In the genomic region with DNA sequence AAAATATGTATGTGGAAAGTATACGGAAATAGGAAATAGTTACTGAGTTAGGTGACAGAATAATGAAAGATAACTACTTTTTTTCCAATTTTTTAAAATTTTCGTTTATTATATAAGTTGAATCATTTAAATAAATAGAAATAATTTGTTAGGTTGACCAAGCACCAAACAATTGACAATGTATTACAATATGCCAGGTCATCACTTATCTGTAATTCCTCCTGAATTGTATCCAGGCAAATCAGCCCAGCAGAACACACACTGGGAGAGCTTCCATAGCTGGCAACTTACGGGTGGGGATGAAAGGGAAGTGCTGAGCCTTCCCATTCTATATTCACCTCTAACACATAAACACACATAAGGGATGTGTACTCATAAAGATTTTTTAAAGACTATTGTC, we compare ENCODE assay signal across 28 cellular contexts. TPM values are rescaled to one million over a fixed set of nuclear protein-coding genes. Genes with fewer than 3 reads are reported as not detected.
"Had no signal": no experiment of that assay in that cellular context is flagged by ENCODE, and none has a peak within 500 bp of the region (broad histone marks: within the 10 kb centered on the region; RNA-seq: fewer than 3 reads in every experiment).

No MANE protein-coding gene starts in this region.

- H3K9me3 ChIP-seq: ovary, psoas muscle, spleen, suprapubic skin, testis, tibial artery, transverse colon, upper lobe of right lung, uterus had no signal

- H2AFZ ChIP-seq: neural progenitor cell, parathyroid adenoma had no signal

- H3K9ac ChIP-seq: neural progenitor cell, parathyroid adenoma had no signal

- H3K36me3 ChIP-seq: neural progenitor cell, ovary, spleen, suprapubic skin, transverse colon, upper lobe of right lung, uterus had no signal

- H3K27me3 ChIP-seq: neural progenitor cell, ovary, spleen, suprapubic skin, testis, tibial artery, transverse colon, upper lobe of right lung, uterus had no signal

- H3K27ac ChIP-seq: neural progenitor cell, ovary, parathyroid adenoma, psoas muscle, skin epidermis, spleen, suprapubic skin, testis, tibial artery, transverse colon, upper lobe of right lung, uterus had no signal

- H3K4me2 ChIP-seq: neural progenitor cell, smooth muscle cell had no signal

- H3K4me3 ChIP-seq: neural progenitor cell, ovary, psoas muscle, skin epidermis, smooth muscle cell, spleen, suprapubic skin, testis, tibial artery, transverse colon, upper lobe of right lung, uterus had no signal

- H3K4me1 ChIP-seq: parathyroid adenoma, psoas muscle, spleen, suprapubic skin, testis, tibial artery, transverse colon, upper lobe of right lung, uterus had no signal

- DNase-seq: natural killer cell; occipital lobe; ovary; posterior cingulate gyrus; psoas muscle; right cardiac atrium; spleen; stimulated activated CD4-positive, alpha-beta T cell treated with anti-CD3 and anti-CD28 coated beads, Interleukin-12 subunit alpha, Interleukin-12 subunit beta, amount 100 ng/mL, for 4 hours; stimulated activated CD4-positive, alpha-beta T cell treated with anti-CD3 and anti-CD28 coated beads, Interleukin-1b, Interleukin-23, amount 100 ng/mL, for 48 hours; stimulated activated CD4-positive, alpha-beta T cell treated with anti-CD3 and anti-CD28 coated beads, Interleukin-4, amount 100 ng/mL, for 1 hour; stimulated activated CD4-positive, alpha-beta T cell treated with anti-CD3 and anti-CD28 coated beads, Interleukin-4, amount 100 ng/mL, for 4 hours; stimulated activated CD8-positive, alpha-beta memory T cell treated with anti-CD3 and anti-CD28 coated beads, Interleukin-4, amount 100 ng/mL, for 48 hours; stimulated activated naive CD4-positive, alpha-beta T cell; stimulated activated naive CD8-positive, alpha-beta T cell treated with anti-CD3 and anti-CD28 coated beads, Interleukin-15, amount 100 ng/mL, for 72 hours; stimulated activated naive CD8-positive, alpha-beta T cell treated with anti-CD3 and anti-CD28 coated beads, Interleukin-15, Interleukin-2, amounts not matched to agents 100 U/mL and 50 U/mL, for 24 hours; substantia nigra; testis; tibial artery; transverse colon; upper lobe of right lung; uterus had no signal

- ATAC-seq: natural killer cell; psoas muscle; right cardiac atrium; sciatic nerve; stimulated activated memory B cell treated with anti-CD40 and anti-IgM and Interleukin-4, amounts not matched to agents 10 μg/mL and 1 μg/mL and 100 μg/mL, for 72 hours; stimulated activated naive CD8-positive, alpha-beta T cell treated with anti-CD3 and anti-CD28 coated beads, Interleukin-15, amount 100 ng/mL, for 72 hours; stimulated activated naive CD8-positive, alpha-beta T cell treated with anti-CD3 and anti-CD28 coated beads, Interleukin-15, Interleukin-2, amounts not matched to agents 100 U/mL and 50 U/mL, for 24 hours; upper lobe of right lung had no signal

RNA-seq across cellular contexts. Expression of a gene that starts 40.7 kb away (rescaled TPM):
- total RNA-seq: natural killer cell had no signal
